ENCODE assay signal across 12 cellular contexts in genomic region chr11:96267001-96267489, GRCh38.
DNase-seq lines count a peak whose midpoint lies in the region; ATAC-seq, FAIRE-seq and TF ChIP-seq lines count a peak whose summit lies in the region.
"Had no signal": no experiment of that assay in that cellular context is flagged by ENCODE, and none has a peak within 500 bp of the region (broad histone marks: within the 10 kb centered on the region; RNA-seq: fewer than 3 reads in every experiment).

No MANE protein-coding gene starts in this region.

- CTCF ChIA-PET in SK-N-SH (lab: Yijun Ruan, JAX) (interaction anchor here (0.6 to 2.3 kb wide), 2 partner anchors 17 to 76 kb away, joined by 3 to 7 read pairs; partner anchors contain the start of gene MAML2), OCI-LY7 (lab: Charles Lee; ENCODE audit: unreplicated experiment) (no interaction called here), endothelial cell of umbilical vein (lab: Charles Lee) (interaction anchor here (0.9 to 5.6 kb wide), 5 partner anchors 7 to 211 kb away, joined by 3 to 39 read pairs (median 6); partner anchors contain the start of gene MAML2)

- H3K9me3 ChIP-seq in SK-N-SH (no peaks in the 10 kb centered on the region), OCI-LY7 (ENCODE audit: low read length) (peaks cover 10% of the 10 kb centered on the region; the same call in 1 of the 2 replicates), endothelial cell of umbilical vein (replicated peaks; ENCODE audit: control insufficient read depth, insufficient read depth, low read length) (no peaks in the 10 kb centered on the region)
- H3K9me3 ChIP-seq: psoas muscle had no signal

- no peaks in the 10 kb centered on the region for H3K9me2 ChIP-seq in SK-N-SH
- H3K9me2 ChIP-seq in OCI-LY7 (ENCODE audit: insufficient read depth, low read length): no peaks in the 10 kb centered on the region

- no peak overlapping the region for H3K9ac ChIP-seq in SK-N-SH
- no peak overlapping the region for H3K9ac ChIP-seq in endothelial cell of umbilical vein (replicated peaks; ENCODE audit: extremely low read depth, insufficient read depth, low read length)

- POLR2A ChIA-PET in SK-N-SH (lab: Yijun Ruan, JAX): interaction anchor here (1.5 kb wide), 1 partner anchor 24 kb away, joined by 3 read pairs; no protein-coding TSS in a partner anchor
- POLR2A ChIA-PET in OCI-LY7 (lab: Charles Lee): interaction anchor here (0.6 to 2.0 kb wide), 5 partner anchors 10 to 76 kb away, joined by 3 to 10 read pairs (median 4); partner anchors contain the start of gene MAML2
- POLR2A ChIA-PET in endothelial cell of umbilical vein (lab: Charles Lee): no interaction called here

- intact Hi-C loops in OCI-LY7 (cut with micrococcal nuclease; ENCODE audit: unreplicated experiment): no loop called here
- intact Hi-C loops in endothelial cell of umbilical vein (cut with micrococcal nuclease): loop anchor here (2.0 kb wide), 1 partner anchor 40 kb away; no protein-coding TSS in a partner anchor

- H3K4me2 ChIP-seq in SK-N-SH (peak overlapping the region; percentile 8; the same call in 1 of the 2 replicates), OCI-LY7 (ENCODE audit: low read length) (peak overlapping the region; percentile 35), endothelial cell of umbilical vein (ENCODE audit: insufficient read depth, low read length) (peak overlapping the region; percentile 44)

- TF ChIP-seq POLR2A in endothelial cell of umbilical vein (IDR thresholded peaks at IDR 0.05; ENCODE audit: low read depth, low read length): no peak

- no peaks in the 10 kb centered on the region for H3K27me3 ChIP-seq in SK-N-SH (ENCODE audit: insufficient read depth)
- H3K27me3 ChIP-seq in endothelial cell of umbilical vein (ENCODE audit: control insufficient read depth in 2 of 2, insufficient read depth in 2 of 2, low read length in 2 of 2): no peaks in the 10 kb centered on the region

- peak overlapping the region; percentile 67 for H3K4me3 Mint-ChIP-seq in stimulated activated memory B cell treated with anti-CD40 and anti-IgM and Interleukin-4, amounts not matched to agents 10 μg/mL and 1 μg/mL and 100 μg/mL, for 72 hours

- TF ChIP-seq RAD21 in SK-N-SH (IDR thresholded peaks at IDR 0.05; ENCODE audit: low read length): no peak

- H4K20me1 ChIP-seq in SK-N-SH (ENCODE audit: insufficient read depth): no peaks in the 10 kb centered on the region
- no peaks in the 10 kb centered on the region for H4K20me1 ChIP-seq in OCI-LY7 (ENCODE audit: insufficient read depth, low read length)
- no peaks in the 10 kb centered on the region for H4K20me1 ChIP-seq in endothelial cell of umbilical vein (replicated peaks; ENCODE audit: control insufficient read depth, extremely low read depth, insufficient read depth, low read length)

- TF ChIP-seq EP300 in SK-N-SH (IDR thresholded peaks at IDR 0.05; ENCODE audit: borderline replicate concordance in 1 of 2, low read depth in 1 of 2, low read length in 1 of 2): no peak

- DNase-seq in SK-N-SH (no peak), OCI-LY7 (ENCODE audit: low spot score) (no peak), endothelial cell of umbilical vein (ENCODE audit: low read depth, low spot score) (peak; percentile 39), NCI-H2081 treated with DMSO at 0.1 percent for 48 hours (lab: John Stamatoyannopoulos, UW) (no peak)
- DNase-seq: NCI-H510A treated with DMSO at 0.1 percent for 48 hours, psoas muscle had no signal

- no peak for ATAC-seq in SK-N-SH treated with all-trans-retinoic acid at 6 μM for 48 hours
- no peak for ATAC-seq in stimulated activated memory B cell treated with anti-CD40 and anti-IgM and Interleukin-4, amounts not matched to agents 10 μg/mL and 1 μg/mL and 100 μg/mL, for 72 hours
- no peak for ATAC-seq in GM19023 (IDR thresholded peaks at IDR 0.05; ENCODE audit: unreplicated experiment)
- ATAC-seq in HG02973 (IDR thresholded peaks at IDR 0.05; ENCODE audit: unreplicated experiment): no peak
- ATAC-seq: psoas muscle had no signal

- peak overlapping the region; percentile 80 for H3K27ac Mint-ChIP-seq in stimulated activated memory B cell treated with anti-CD40 and anti-IgM and Interleukin-4, amounts not matched to agents 10 μg/mL and 1 μg/mL and 100 μg/mL, for 72 hours

- H3K4me1 ChIP-seq in SK-N-SH (ENCODE audit: control insufficient read depth in 1 of 2, insufficient read depth in 2 of 2, low read depth in 1 of 2, low read length in 1 of 2): peaks cover 6 to 33% of the 10 kb centered on the region in 2 experiments; a peak in 3 of 4 replicates
- peaks cover 16% of the 10 kb centered on the region for H3K4me1 ChIP-seq in OCI-LY7 (ENCODE audit: insufficient read depth, low read length, poor library complexity, severe bottlenecking)
- peaks cover 35% of the 10 kb centered on the region for H3K4me1 ChIP-seq in endothelial cell of umbilical vein (ENCODE audit: control insufficient read depth, extremely low read depth, insufficient read depth, low read length)
- H3K4me1 ChIP-seq: psoas muscle had no signal

- dilution Hi-C loops in endothelial cell of umbilical vein (cut with MboI; ENCODE audit: extremely low pct_ligation_motif_present, low sequenced_read_pairs): no loop called here

- no peak for FAIRE-seq in endothelial cell of umbilical vein (lab: Jason Lieb, UNC)
- FAIRE-seq: islet of Langerhans had no signal

- no peaks in the 10 kb centered on the region for H3K9me1 ChIP-seq in endothelial cell of umbilical vein (replicated peaks; ENCODE audit: control insufficient read depth, extremely low read depth, insufficient read depth, low read length)

- peaks cover 96% of the 10 kb centered on the region for H3K79me2 ChIP-seq in SK-N-SH (ENCODE audit: insufficient read depth)
- H3K79me2 ChIP-seq in OCI-LY7 (ENCODE audit: insufficient read depth, low read depth, low read length): no peaks in the 10 kb centered on the region
- H3K79me2 ChIP-seq in endothelial cell of umbilical vein (ENCODE audit: control insufficient read depth, insufficient read depth, low read length): no peaks in the 10 kb centered on the region

- H3K36me3 Mint-ChIP-seq in stimulated activated memory B cell treated with anti-CD40 and anti-IgM and Interleukin-4, amounts not matched to agents 10 μg/mL and 1 μg/mL and 100 μg/mL, for 72 hours: peaks cover 42% of the 10 kb centered on the region

- H3K27me3 Mint-ChIP-seq in stimulated activated memory B cell treated with anti-CD40 and anti-IgM and Interleukin-4, amounts not matched to agents 10 μg/mL and 1 μg/mL and 100 μg/mL, for 72 hours: no peaks in the 10 kb centered on the region

- H3K4me3 ChIP-seq in SK-N-SH (ENCODE audit: low read depth in 2 of 2, low read length in 1 of 2): no peak overlapping the region; a peak in 1 of 4 replicates
- peak overlapping the region; percentile 16 for H3K4me3 ChIP-seq in OCI-LY7 (ENCODE audit: low read depth, low read length, poor library complexity, severe bottlenecking)
- no peak overlapping the region for H3K4me3 ChIP-seq in endothelial cell of umbilical vein (replicated peaks in 1 of 3; ENCODE audit: insufficient read depth in 1 of 3, low read depth in 1 of 3, low read length in 3 of 3)
- H3K4me3 ChIP-seq: psoas muscle had no signal

- BruUV-seq in OCI-LY7 (replicated peaks; lab: Mats Ljungman, UMichigan) (no TSS peak), endothelial cell of umbilical vein (replicated peaks; lab: Mats Ljungman, UMichigan) (no TSS peak)

- H2AFZ ChIP-seq in SK-N-SH (ENCODE audit: low read depth) (no peak overlapping the region), OCI-LY7 (ENCODE audit: low read length) (peak overlapping the region; percentile 61; the same call in 1 of the 2 replicates), endothelial cell of umbilical vein (ENCODE audit: low read depth, low read length) (no peak overlapping the region)

- H3K36me3 ChIP-seq in SK-N-SH (replicated peaks in 1 of 2; ENCODE audit: control insufficient read depth in 1 of 2, insufficient read depth in 2 of 2, low read length in 1 of 2): peaks cover 0 to 8% of the 10 kb centered on the region in 2 experiments
- H3K36me3 ChIP-seq in OCI-LY7 (ENCODE audit: insufficient read depth, low read length): no peaks in the 10 kb centered on the region; the same call in 1 of the 2 replicates
- no peaks in the 10 kb centered on the region for H3K36me3 ChIP-seq in endothelial cell of umbilical vein (ENCODE audit: control insufficient read depth in 2 of 2, extremely low read depth in 1 of 2, insufficient read depth in 2 of 2, low read length in 2 of 2)

- H3K4me1 Mint-ChIP-seq in stimulated activated memory B cell treated with anti-CD40 and anti-IgM and Interleukin-4, amounts not matched to agents 10 μg/mL and 1 μg/mL and 100 μg/mL, for 72 hours: peaks cover 42% of the 10 kb centered on the region

- no peak for TF ChIP-seq CTCF in SK-N-SH (IDR thresholded peaks at IDR 0.05)
- no peak for TF ChIP-seq CTCF in OCI-LY7 (conservative IDR thresholded peaks at IDR 0.05; ENCODE audit: low read length)
- no peak for TF ChIP-seq CTCF in endothelial cell of umbilical vein (IDR thresholded peaks at IDR 0.05; ENCODE audit: extremely low read depth in 1 of 2, insufficient read depth in 1 of 2, low read depth in 1 of 2, low read length in 2 of 2)

- peak overlapping the region; percentile 24 to 50; a peak in 2 of 4 replicates for H3K27ac ChIP-seq in SK-N-SH (ENCODE audit: low read depth in 2 of 2, low read length in 1 of 2)
- H3K27ac ChIP-seq in OCI-LY7 (ENCODE audit: low read depth, low read length, poor library complexity, severe bottlenecking): no peak overlapping the region
- peak overlapping the region; percentile 1 for H3K27ac ChIP-seq in endothelial cell of umbilical vein (ENCODE audit: insufficient read depth, low read depth, low read length)
- H3K27ac ChIP-seq: 22Rv1, psoas muscle had no signal

- peaks cover 32% of the 10 kb centered on the region for H3F3A ChIP-seq in SK-N-SH (replicated peaks; ENCODE audit: insufficient read depth)

- 66% methylated on average over 1 of the region's 1 CpG for WGBS in SK-N-SH (ENCODE audit: low lambda C conversion rate)

- H3K9me3 Mint-ChIP-seq in stimulated activated memory B cell treated with anti-CD40 and anti-IgM and Interleukin-4, amounts not matched to agents 10 μg/mL and 1 μg/mL and 100 μg/mL, for 72 hours: peaks cover 6% of the 10 kb centered on the region

TF ChIP-seq in SK-N-SH, 30 proteins besides CTCF, POLR2A, EP300 and RAD21:
- TF ChIP-seq TAF1 (IDR thresholded peaks at IDR 0.05; ENCODE audit: borderline replicate concordance, low read depth, low read length) (no peak), TCF12 (IDR thresholded peaks at IDR 0.05) (peak; percentile 21; the same call in 1 of the 2 replicates)

TF ChIP-seq in SK-N-SH treated with all-trans-retinoic acid at 6 μM for 48 hours, 23 proteins besides CTCF, POLR2A, EP300 and RAD21 (continues in another document):
- TF ChIP-seq BACH2 (CRISPR knock-in tag; IDR thresholded peaks at IDR 0.05; ENCODE audit: borderline replicate concordance): no peak
- no peak for TF ChIP-seq ARNTL (CRISPR knock-in tag; IDR thresholded peaks at IDR 0.05; ENCODE audit: borderline replicate concordance, low read depth)
- TF ChIP-seq ZNF565 (CRISPR knock-in tag; conservative IDR thresholded peaks at IDR 0.05; ENCODE audit: low read depth): no peak
- no peak for TF ChIP-seq ZFP3 (CRISPR knock-in tag; IDR thresholded peaks at IDR 0.05)

TF ChIP-seq in endothelial cell of umbilical vein, 7 proteins besides CTCF, POLR2A, EP300 and RAD21:
- no peak for TF ChIP-seq FOS (IDR thresholded peaks at IDR 0.05; ENCODE audit: borderline replicate concordance, insufficient read depth, low read length)
